Comparison of ENCODE assay signal across 8 cellular contexts in the genomic region with DNA sequence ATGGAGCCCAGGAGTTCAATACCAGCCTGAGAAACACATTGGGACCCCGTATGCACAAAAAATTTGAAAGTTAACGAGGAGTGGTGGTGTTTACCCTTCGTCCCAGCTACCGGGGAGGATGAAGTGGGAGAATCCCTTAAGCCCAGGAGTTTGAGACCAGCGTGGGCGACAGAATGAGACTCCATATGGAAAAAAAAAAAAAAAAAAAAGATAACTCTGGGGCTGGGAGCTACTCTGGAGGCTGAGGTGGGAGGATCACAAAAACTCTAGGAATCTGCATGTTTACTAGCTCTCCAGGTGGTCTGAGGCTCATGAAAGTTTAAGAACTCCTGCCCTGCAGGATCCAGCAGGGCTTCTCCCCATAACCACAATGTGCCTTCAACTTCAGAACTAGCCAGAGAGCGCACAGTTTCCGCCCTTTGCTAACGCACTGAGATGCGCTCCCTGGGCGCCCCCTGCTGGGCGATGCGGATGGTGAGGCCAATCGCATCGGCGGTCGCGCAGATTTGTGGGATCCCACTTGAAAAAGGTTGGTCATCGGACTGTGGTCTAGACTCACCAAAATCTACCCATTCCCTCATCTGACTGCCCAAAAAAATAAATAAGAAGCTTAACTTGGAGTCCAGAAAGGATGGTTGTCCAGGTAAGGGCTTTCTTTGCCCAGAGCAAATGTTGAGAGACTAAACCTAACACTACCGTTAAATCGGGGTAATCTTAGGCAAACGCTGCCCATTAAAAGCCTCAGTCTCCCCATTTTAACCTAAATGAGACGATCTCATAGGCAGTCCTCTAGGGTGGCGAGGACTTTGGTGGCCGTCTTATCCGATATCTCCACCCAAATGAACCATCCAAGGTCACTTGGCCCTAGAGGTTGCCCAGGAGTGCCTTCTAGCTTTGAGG. TPM values are rescaled to one million over a fixed set of nuclear protein-coding genes. Genes with fewer than 3 reads are reported as not detected.
DNase-seq lines count a peak whose midpoint lies in the region; ATAC-seq and TF ChIP-seq lines count a peak whose summit lies in the region.

No MANE protein-coding gene starts in this region.

- H3K27me3 Mint-ChIP-seq in activated CD8-positive, alpha-beta T cell treated with anti-CD3 and anti-CD28 coated beads for 36 hours = peaks cover 17% of the 10 kb centered on the region
- H3K27me3 Mint-ChIP-seq in memory B cell = peaks cover 14% of the 10 kb centered on the region

- H3K4me1 Mint-ChIP-seq in activated CD8-positive, alpha-beta T cell treated with anti-CD3 and anti-CD28 coated beads for 36 hours (ENCODE audit: low read depth) = peaks cover 43% of the 10 kb centered on the region
- peaks cover 25% of the 10 kb centered on the region for H3K4me1 Mint-ChIP-seq in memory B cell

- POLR2A ChIA-PET in activated CD8-positive, alpha-beta T cell treated with anti-CD3 and anti-CD28 coated beads for 36 hours (lab: Charles Lee) = interaction anchor here (0.6 to 2.2 kb wide), 12 partner anchors 9 to 128 kb away, joined by 3 to 13 read pairs (median 3); partner anchors contain the start of gene DHDDS

- peak; percentile 98 for TF ChIP-seq CTCF in activated CD8-positive, alpha-beta T cell treated with anti-CD3 and anti-CD28 coated beads for 36 hours (IDR thresholded peaks at IDR 0.05)

- no peak overlapping the region for H3K27ac Mint-ChIP-seq in activated CD8-positive, alpha-beta T cell treated with anti-CD3 and anti-CD28 coated beads for 36 hours
- H3K27ac Mint-ChIP-seq in memory B cell = no peak overlapping the region

- peak; percentile 60 for DNase-seq in Ammon's horn (ENCODE audit: low spot score)
- DNase-seq in H4 (ENCODE audit: low spot score) = peak; percentile 74
- peak; percentile 89 for DNase-seq in NCI-H82 (lab: John Stamatoyannopoulos, UW)
- DNase-seq in activated CD8-positive, alpha-beta T cell treated with anti-CD3 and anti-CD28 coated beads for 36 hours = peak; percentile 94
- peak; percentile 78 for DNase-seq in effector CD8-positive, alpha-beta T cell (lab: John Stamatoyannopoulos, UW)
- peak; percentile 82 to 86 for DNase-seq in memory B cell (ENCODE audit: low spot score in 2 of 2)
- peak; percentile 82 to 86 for DNase-seq in stimulated activated CD8-positive, alpha-beta memory T cell treated with anti-CD3 and anti-CD28 coated beads, Interleukin-2, amount 100 ng/mL, for 48 hours (ENCODE audit: low read depth in 2 of 2)

- peak; percentile 70 for ATAC-seq in activated CD8-positive, alpha-beta T cell treated with anti-CD3 and anti-CD28 coated beads for 36 hours
- ATAC-seq in memory B cell (ENCODE audit: low read depth) (peak; percentile 86), GM21786 (IDR thresholded peaks at IDR 0.05; ENCODE audit: unreplicated experiment) (no peak)

- no peak overlapping the region for H3K4me3 Mint-ChIP-seq in activated CD8-positive, alpha-beta T cell treated with anti-CD3 and anti-CD28 coated beads for 36 hours
- H3K4me3 Mint-ChIP-seq in memory B cell = no peak overlapping the region

- CTCF ChIA-PET in activated CD8-positive, alpha-beta T cell treated with anti-CD3 and anti-CD28 coated beads for 36 hours (lab: Charles Lee) = interaction anchor here (0.6 to 4.1 kb wide), 54 partner anchors 9 to 465 kb away, joined by 3 to 53 read pairs (median 4); partner anchors contain the start of genes CEP85, CRYBG2, LIN28A and ZNF593

- intact Hi-C loops in activated CD8-positive, alpha-beta T cell treated with anti-CD3 and anti-CD28 coated beads for 36 hours (cut with micrococcal nuclease) = no loop called here

- H3K9me3 Mint-ChIP-seq in activated CD8-positive, alpha-beta T cell treated with anti-CD3 and anti-CD28 coated beads for 36 hours = no peaks in the 10 kb centered on the region
- no peaks in the 10 kb centered on the region for H3K9me3 Mint-ChIP-seq in memory B cell

- H3K36me3 Mint-ChIP-seq in activated CD8-positive, alpha-beta T cell treated with anti-CD3 and anti-CD28 coated beads for 36 hours (ENCODE audit: low read depth) = no peaks in the 10 kb centered on the region
- no peaks in the 10 kb centered on the region for H3K36me3 Mint-ChIP-seq in memory B cell

RNA-seq across cellular contexts. Expression of gene ZNF683, which starts 8.8 kb away (rescaled TPM):
- not detected in 2 replicates for total RNA-seq in H4 (2014; rRNA removed; shearing (Covaris generic))
- total RNA-seq in activated CD8-positive, alpha-beta T cell treated with anti-CD3 and anti-CD28 coated beads for 36 hours = 1 to 10 TPM in 1 of 2 experiments, under 1 TPM in 1; 0.69 to 1.3 TPM

RNA-seq across cellular contexts. Expression of gene CRYBG2, which starts 9.9 kb away (rescaled TPM):
- not detected in 2 replicates for total RNA-seq in H4 (2014; rRNA removed; shearing (Covaris generic))
- 1 to 10 TPM; 4.5 to 6.4 TPM for total RNA-seq in activated CD8-positive, alpha-beta T cell treated with anti-CD3 and anti-CD28 coated beads for 36 hours

RNA-seq across cellular contexts. Expression of gene CD52, which starts 46.0 kb away (rescaled TPM):
- 3.0 TPM in 1 of 2 replicates, not detected in the other for total RNA-seq in H4 (2014; rRNA removed; shearing (Covaris generic))
- 100 to 1,000 TPM; 324 to 344 TPM for total RNA-seq in activated CD8-positive, alpha-beta T cell treated with anti-CD3 and anti-CD28 coated beads for 36 hours

RNA-seq across cellular contexts. Expression of gene LIN28A, which starts 46.8 kb away (rescaled TPM):
- not detected in 2 replicates for total RNA-seq in H4 (2014; rRNA removed; shearing (Covaris generic))
- not detected for total RNA-seq in activated CD8-positive, alpha-beta T cell treated with anti-CD3 and anti-CD28 coated beads for 36 hours

RNA-seq across cellular contexts. Expression of gene UBXN11, which starts 57.4 kb away (rescaled TPM):
- 0.74 and 3.8 TPM in 2 replicates for total RNA-seq in H4 (2014; rRNA removed; shearing (Covaris generic))
- 10 to 100 TPM; 24.9 to 26.0 TPM for total RNA-seq in activated CD8-positive, alpha-beta T cell treated with anti-CD3 and anti-CD28 coated beads for 36 hours

Comparison
In these comparisons a context has a peak if more than half of its experiments do, and no peak if none do; other contexts are left out.
1. RNA of gene CD52, which starts 46.0 kb away (total RNA-seq): 324 to 344 TPM in activated CD8-positive, alpha-beta T cell treated with anti-CD3 and anti-CD28 coated beads for 36 hours; 3.0 TPM in H4; every median in the first group is over 10 times any median in the second.
2. Peak in every context shown above with its lines, with median percentiles within 50 percentile points of each other: DNase-seq.